28 cellular contexts compared by ENCODE assay signal in the genomic region with DNA sequence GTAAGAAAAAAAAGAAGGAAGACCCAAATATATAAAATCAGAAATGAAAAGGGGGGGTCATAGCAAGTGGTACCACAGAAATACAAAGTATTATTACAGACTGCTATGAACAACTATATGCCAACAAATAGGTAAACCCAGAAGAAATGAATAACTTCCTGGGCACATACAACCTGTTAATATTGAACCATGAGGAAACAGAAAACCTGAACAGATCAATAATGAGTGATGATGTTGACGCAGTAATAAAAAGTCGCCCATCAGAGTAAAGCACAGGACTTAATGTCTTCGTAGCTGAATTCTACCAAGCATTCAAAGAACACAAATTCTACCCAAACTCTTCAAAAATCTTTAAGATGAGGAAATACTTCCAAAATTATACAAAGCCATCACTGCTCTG.
"Had no signal": no experiment of that assay in that cellular context is flagged by ENCODE, and none has a peak within 500 bp of the region (broad histone marks: within the 10 kb centered on the region; RNA-seq: fewer than 3 reads in every experiment).

No MANE protein-coding gene starts in this region.

- FAIRE-seq: endometrium, endothelial cell of umbilical vein, frontal cortex had no signal

- H3K36me3 ChIP-seq: colonic mucosa, esophagus muscularis mucosa, esophagus squamous epithelium, gastrocnemius medialis, gastroesophageal sphincter, heart left ventricle, heart right ventricle had no signal

- H3K27ac ChIP-seq: colonic mucosa, coronary artery, dorsolateral prefrontal cortex, epithelial cell of prostate, esophagus muscularis mucosa, esophagus squamous epithelium, foreskin keratinocyte, gastrocnemius medialis, gastroesophageal sphincter, heart left ventricle, heart right ventricle had no signal

- H3K9me3 ChIP-seq: colonic mucosa, gastrocnemius medialis, gastroesophageal sphincter had no signal

- DNase-seq: colonic mucosa; cortex of kidney; dermis blood vessel endothelial cell; dorsolateral prefrontal cortex; effector CD4-positive, alpha-beta T cell; effector CD8-positive, alpha-beta T cell; effector memory CD4-positive, alpha-beta T cell; effector memory CD8-positive, alpha-beta T cell; endodermal cell; erythroblast; esophagus squamous epithelium; foreskin fibroblast; foreskin keratinocyte; foreskin melanocyte; gastrocnemius medialis; glutamatergic neuron; head of caudate nucleus; heart left ventricle; heart right ventricle had no signal

- H3K4me1 Mint-ChIP-seq: endodermal cell had no signal

- H3K4me1 ChIP-seq: colonic mucosa, esophagus muscularis mucosa, esophagus squamous epithelium, foreskin keratinocyte, gastrocnemius medialis, gastroesophageal sphincter, heart left ventricle, heart right ventricle had no signal

- H3K27ac Mint-ChIP-seq: dendritic cell treated with granulocyte-macrophage colony-stimulating factor and Interleukin-4, amounts not matched to agents 40 ng/mL and 50 ng/mL, for 4 days; effector memory CD8-positive, alpha-beta T cell; endodermal cell had no signal

- H3K27me3 Mint-ChIP-seq: dendritic cell treated with granulocyte-macrophage colony-stimulating factor and Interleukin-4, amounts not matched to agents 40 ng/mL and 50 ng/mL, for 4 days; effector memory CD8-positive, alpha-beta T cell had no signal

- H3K4me3 Mint-ChIP-seq: dendritic cell treated with granulocyte-macrophage colony-stimulating factor and Interleukin-4, amounts not matched to agents 40 ng/mL and 50 ng/mL, for 4 days; effector memory CD8-positive, alpha-beta T cell; endodermal cell had no signal

- H3K4me3 ChIP-seq: colonic mucosa, coronary artery, dorsolateral prefrontal cortex, esophagus muscularis mucosa, esophagus squamous epithelium, gastrocnemius medialis, gastroesophageal sphincter, heart left ventricle, heart right ventricle had no signal

- ATAC-seq: effector memory CD8-positive, alpha-beta T cell; esophagus mucosa; foreskin keratinocyte; gastrocnemius medialis; gastroesophageal sphincter; heart left ventricle; heart right ventricle had no signal

- H3K27me3 ChIP-seq: colonic mucosa, dorsolateral prefrontal cortex, esophagus muscularis mucosa, esophagus squamous epithelium, foreskin keratinocyte, gastrocnemius medialis, gastroesophageal sphincter, heart left ventricle, heart right ventricle had no signal
